Comparison of ENCODE assay signal across 8 cellular contexts in genomic region chr21:42496120-42496838, GRCh38. TPM values are rescaled to one million over a fixed set of nuclear protein-coding genes. Genes with fewer than 3 reads are reported as not detected.
A peak's percentile ranks its signal among the peaks of the same experiment; 100 is the strongest.
DNase-seq lines count a peak whose midpoint lies in the region; ATAC-seq and TF ChIP-seq lines count a peak whose summit lies in the region.

RSPH1 (minus strand) TSS chr21:42496224; CDS start chr21:42496186, 38 bp downstream.

- ATAC-seq in gastroesophageal sphincter, result peak; percentile 99

- H3K27me3 ChIP-seq in gastroesophageal sphincter (no peaks in the 10 kb centered on the region), neuronal stem cell (ENCODE audit: control insufficient read depth in 3 of 3, insufficient read depth in 3 of 3, low read depth in 1 of 3, low read length in 3 of 3) (peaks cover 0 to 17% (median 0%) of the 10 kb centered on the region in 3 experiments), subcutaneous abdominal adipose tissue (ENCODE audit: control insufficient read depth in 5 of 5, insufficient read depth in 4 of 5, low read length in 5 of 5) (peaks cover 0 to 2% (median 0%) of the 10 kb centered on the region in 5 donors)

- H3K36me3 Mint-ChIP-seq in HFFc6 (ENCODE audit: low read depth), result no peaks in the 10 kb centered on the region
- no peaks in the 10 kb centered on the region for H3K36me3 Mint-ChIP-seq in activated naive CD4-positive, alpha-beta T cell treated with anti-CD3 and anti-CD28 coated beads, Interleukin-2, amount 10 ng/mL, durations not matched to agents 7 days and 5 days

- peaks cover 13% of the 10 kb centered on the region for H3K4me1 Mint-ChIP-seq in HFFc6 (ENCODE audit: low read depth)
- peaks cover 28% of the 10 kb centered on the region for H3K4me1 Mint-ChIP-seq in activated naive CD4-positive, alpha-beta T cell treated with anti-CD3 and anti-CD28 coated beads, Interleukin-2, amount 10 ng/mL, durations not matched to agents 7 days and 5 days

- peak within 1 kb of the TSS; percentile 48 to 93 (median 90) for H3K27ac ChIP-seq in gastroesophageal sphincter
- H3K27ac ChIP-seq in neuronal stem cell (replicated peaks; ENCODE audit: low read length), result peak within 1 kb of the TSS; percentile 65
- H3K27ac ChIP-seq in subcutaneous abdominal adipose tissue (ENCODE audit: low read depth, low read length), result no peak within 1 kb of the TSS

- peak within 1 kb of the TSS; percentile 32 for H3K23ac ChIP-seq in neuronal stem cell (ENCODE audit: low read depth, low read length, poor library complexity)

- peak within 1 kb of the TSS; percentile 94 for H3K18ac ChIP-seq in neuronal stem cell (ENCODE audit: low read length)

- peak within 1 kb of the TSS; percentile 83 for H3K4me2 ChIP-seq in neuronal stem cell (ENCODE audit: insufficient read depth, low read length, poor library complexity, severe bottlenecking)

- peaks cover under 1% of the 10 kb centered on the region; the same call in 1 of the 2 replicates for H3K9me3 Mint-ChIP-seq in HFFc6
- H3K9me3 Mint-ChIP-seq in activated naive CD4-positive, alpha-beta T cell treated with anti-CD3 and anti-CD28 coated beads, Interleukin-2, amount 10 ng/mL, durations not matched to agents 7 days and 5 days, result no peaks in the 10 kb centered on the region

- H3K27ac Mint-ChIP-seq in HFFc6, result peak within 1 kb of the TSS; percentile 58; the same call in 1 of the 2 replicates
- peak within 1 kb of the TSS; percentile 31 for H3K27ac Mint-ChIP-seq in activated naive CD4-positive, alpha-beta T cell treated with anti-CD3 and anti-CD28 coated beads, Interleukin-2, amount 10 ng/mL, durations not matched to agents 7 days and 5 days

- H3K9me3 ChIP-seq in gastroesophageal sphincter (no peaks in the 10 kb centered on the region), neuronal stem cell (replicated peaks in 1 of 2; ENCODE audit: control insufficient read depth in 2 of 2, insufficient read depth in 1 of 2, low read depth in 1 of 2, low read length in 2 of 2) (no peaks in the 10 kb centered on the region), subcutaneous abdominal adipose tissue (ENCODE audit: control insufficient read depth in 5 of 5, low read length in 5 of 5) (no peaks in the 10 kb centered on the region)

- CTCF ChIA-PET in activated naive CD4-positive, alpha-beta T cell treated with anti-CD3 and anti-CD28 coated beads, Interleukin-2, amount 10 ng/mL, durations not matched to agents 7 days and 5 days (lab: Charles Lee), result no interaction called here

- DNase-seq in GM04504 (ENCODE audit: low read depth) (peak; percentile 93), HFFc6 (peak; percentile 96), NAMALWA (ENCODE audit: low spot score) (peak; percentile 99), SK-MEL-5 (ENCODE audit: low read depth, low spot score) (peak; percentile 97), neuronal stem cell (ENCODE audit: low spot score) (peak; percentile 99)
- DNase-seq in activated naive CD4-positive, alpha-beta T cell treated with anti-CD3 and anti-CD28 coated beads, Interleukin-2, amount 10 ng/mL, durations not matched to agents 7 days and 5 days, result peak; percentile 100

- H3K79me1 ChIP-seq in neuronal stem cell (ENCODE audit: low read depth, low read length), result no peaks in the 10 kb centered on the region

- TF ChIP-seq POLR2A in gastroesophageal sphincter (IDR thresholded peaks at IDR 0.05), result peak; percentile 59 to 72

- in situ Hi-C loops in SK-MEL-5 (cut with HindIII; ENCODE audit: low pct_unique_long_range_greater_than_20kb, low sequenced_read_pairs), result no loop called here

- H3K4me3 Mint-ChIP-seq in HFFc6, result peak within 1 kb of the TSS; percentile 90
- peak within 1 kb of the TSS; percentile 72 for H3K4me3 Mint-ChIP-seq in activated naive CD4-positive, alpha-beta T cell treated with anti-CD3 and anti-CD28 coated beads, Interleukin-2, amount 10 ng/mL, durations not matched to agents 7 days and 5 days

- peak within 1 kb of the TSS; percentile 95 for H2AFZ ChIP-seq in neuronal stem cell (ENCODE audit: low read length)

- no peaks in the 10 kb centered on the region for H3K36me3 ChIP-seq in gastroesophageal sphincter
- H3K36me3 ChIP-seq in neuronal stem cell (replicated peaks in 1 of 2; ENCODE audit: control insufficient read depth in 2 of 2, insufficient read depth in 2 of 2, low read length in 2 of 2), result no peaks in the 10 kb centered on the region
- H3K36me3 ChIP-seq in subcutaneous abdominal adipose tissue (ENCODE audit: control insufficient read depth in 5 of 5, insufficient read depth in 5 of 5, low read length in 5 of 5), result no peaks in the 10 kb centered on the region

- TF ChIP-seq EP300 in gastroesophageal sphincter (IDR thresholded peaks at IDR 0.05), result no peak

- no peak within 1 kb of the TSS for H2BK12ac ChIP-seq in neuronal stem cell (ENCODE audit: low read length)

- H2AK5ac ChIP-seq in neuronal stem cell (ENCODE audit: low read depth, low read length), result peak within 1 kb of the TSS; percentile 83

- WGBS in gastroesophageal sphincter (ENCODE audit: low coverage in 1 of 2), 2 donors, result no CpG with 5 or more reads among the region's 58 CpGs
- WGBS in neuronal stem cell (ENCODE audit: extremely low coverage in 2 of 2, insufficient read length in 2 of 2, insufficient replicate concordance in 1 of 2), 2 donors, result no CpG with 5 or more reads among the region's 58 CpGs

- H2BK120ac ChIP-seq in neuronal stem cell (ENCODE audit: low read depth, low read length), result no peak within 1 kb of the TSS

- H3K27me3 Mint-ChIP-seq in HFFc6 (ENCODE audit: insufficient read depth), result peaks cover 20% of the 10 kb centered on the region
- peaks cover 54% of the 10 kb centered on the region for H3K27me3 Mint-ChIP-seq in activated naive CD4-positive, alpha-beta T cell treated with anti-CD3 and anti-CD28 coated beads, Interleukin-2, amount 10 ng/mL, durations not matched to agents 7 days and 5 days

- H3K14ac ChIP-seq in neuronal stem cell (ENCODE audit: low read length), result no peak within 1 kb of the TSS

- TF ChIP-seq CTCF in HFFc6 (IDR thresholded peaks at IDR 0.05) (no peak), gastroesophageal sphincter (IDR thresholded peaks at IDR 0.05) (peak in 1 of 4 experiments; percentile 9)

- H4K8ac ChIP-seq in neuronal stem cell (ENCODE audit: low read depth, low read length), result peak within 1 kb of the TSS; percentile 33

- no peak within 1 kb of the TSS for H2BK15ac ChIP-seq in neuronal stem cell (ENCODE audit: low read length)

- peak within 1 kb of the TSS; percentile 22 for H4K91ac ChIP-seq in neuronal stem cell (ENCODE audit: low read depth, low read length, poor library complexity)

- H3K9ac ChIP-seq in neuronal stem cell (ENCODE audit: low read depth, low read length, poor library complexity) (peak within 1 kb of the TSS; percentile 85), subcutaneous abdominal adipose tissue (ENCODE audit: low read length in 5 of 5) (peak within 1 kb of the TSS in 4 of 5 donors; percentile 64 to 91 (median 70))

- H3K4ac ChIP-seq in neuronal stem cell (ENCODE audit: low read length), result no peak within 1 kb of the TSS

- H3K4me3 ChIP-seq in gastroesophageal sphincter (peak within 1 kb of the TSS; percentile 39 to 68), neuronal stem cell (ENCODE audit: low read length in 2 of 2) (peak within 1 kb of the TSS; percentile 64 to 83), subcutaneous abdominal adipose tissue (ENCODE audit: low read depth in 1 of 5, low read length in 5 of 5) (peak within 1 kb of the TSS; percentile 74 to 93 (median 83))

- H3K4me1 ChIP-seq in gastroesophageal sphincter, result peaks cover 0 to 16% (median 0%) of the 10 kb centered on the region in 3 donors
- peaks cover 8 to 10% of the 10 kb centered on the region in 2 donors for H3K4me1 ChIP-seq in neuronal stem cell (ENCODE audit: control insufficient read depth in 2 of 2, insufficient read depth in 1 of 2, low read depth in 1 of 2, low read length in 2 of 2)
- peaks cover 5 to 17% (median 14%) of the 10 kb centered on the region in 5 donors for H3K4me1 ChIP-seq in subcutaneous abdominal adipose tissue (ENCODE audit: control insufficient read depth in 5 of 5, insufficient read depth in 5 of 5, low read length in 5 of 5)

- peak within 1 kb of the TSS; percentile 57 for H2BK5ac ChIP-seq in neuronal stem cell (ENCODE audit: low read length)

RNA-seq across cellular contexts. Expression of gene RSPH1, which starts in this region (rescaled TPM):
- total RNA-seq in HFFc6 (2021; fragmentation: NEBNext Ultra II Directional; extraction: Animal tissue kit (Norgen Biotek cat#: 25700)), result not detected
- total RNA-seq in SK-MEL-5 (2014; rRNA removed; shearing (Covaris generic)), result 0.11 TPM in 1 of 2 replicates, not detected in the other
- polyA plus RNA-seq in SK-MEL-5 (2015; cell fraction: cytosol; rRNA removed), result 0.15 and 0.25 TPM in 2 replicates
- polyA plus RNA-seq in SK-MEL-5 (2015; cell fraction: nucleus; rRNA removed), result not detected in 2 replicates
- total RNA-seq in gastroesophageal sphincter, result 1 to 10 TPM in 2 of 4 donors, under 1 TPM in 1, not detected in 1; 0.99 to 1.9 (median 1.9) TPM
- polyA plus RNA-seq in neuronal stem cell (2013, experiment 1 of 2), result 0.82 TPM
- polyA plus RNA-seq in neuronal stem cell (2013, experiment 2 of 2), result 0.89 TPM

Comparison
In these comparisons a context has a peak if more than half of its experiments do, and no peak if none do; other contexts are left out.
1. Peak in DNase-seq in HFFc6; RNA of the gene not detected or under 1 TPM.
2. Peak in DNase-seq in SK-MEL-5; RNA of the gene not detected or under 1 TPM.